ENCODE assay signal across 10 cellular contexts in the genomic region with DNA sequence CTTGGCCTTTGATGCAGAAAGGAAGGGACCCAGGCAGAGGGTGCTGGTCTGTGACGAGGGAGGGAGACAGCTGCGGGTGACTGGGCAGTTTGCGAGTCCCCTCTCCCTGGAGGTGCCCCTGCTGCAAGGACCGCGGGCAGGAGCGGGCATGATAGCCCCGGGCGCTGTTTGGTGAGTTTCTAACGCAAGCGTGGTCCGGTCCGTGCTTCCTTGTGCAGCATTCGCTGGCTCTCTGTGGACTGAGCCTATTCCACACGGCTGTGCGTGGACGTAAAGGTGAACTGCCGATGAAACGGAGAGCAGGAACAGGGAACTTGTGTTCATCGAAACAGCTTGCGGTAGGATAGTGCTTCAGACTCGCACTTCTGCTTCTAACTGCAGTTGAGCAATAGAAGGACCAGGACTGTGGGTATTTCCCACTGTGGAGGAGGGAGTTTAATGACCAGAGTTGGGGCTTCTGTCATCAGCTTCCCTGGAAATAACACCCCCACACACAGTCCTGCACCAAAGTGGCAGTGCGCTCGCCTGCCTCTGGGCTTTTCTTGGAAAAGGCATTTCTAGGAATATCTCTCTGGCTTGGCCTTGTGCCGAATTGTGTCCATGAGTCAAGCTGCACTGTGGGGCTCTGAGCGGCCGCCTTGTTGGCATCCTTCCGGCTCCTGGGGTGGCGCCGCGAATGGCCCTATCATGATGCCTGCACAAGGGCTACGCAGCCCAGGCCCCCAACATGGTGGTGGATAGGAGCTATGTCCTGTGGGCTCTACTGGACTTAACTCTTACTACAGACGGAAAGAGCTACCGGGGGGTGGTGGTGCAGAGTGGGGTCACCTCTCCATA. TPM values are rescaled to one million over a fixed set of nuclear protein-coding genes. Genes with fewer than 3 reads are reported as not detected.
DNase-seq lines count a peak whose midpoint lies in the region; ATAC-seq and TF ChIP-seq lines count a peak whose summit lies in the region.
"Had no signal": no experiment of that assay in that cellular context is flagged by ENCODE, and none has a peak within 500 bp of the region (broad histone marks: within the 10 kb centered on the region; RNA-seq: fewer than 3 reads in every experiment).

No MANE protein-coding gene starts in this region.

- H3K4me3 ChIP-seq in MG63 (no peak overlapping the region), lung (no peak overlapping the region)

- DNase-seq in GM13977 (ENCODE audit: low spot score) (peak; percentile 67), MG63 (peak; percentile 91), lung (ENCODE audit: low spot score) (no peak), caudate nucleus (lab: John Stamatoyannopoulos, UW) (no peak), hippocampal formation (lab: John Stamatoyannopoulos, UW) (no peak), HT-29 (ENCODE audit: low spot score) (no peak)
- DNase-seq in activated T-cell treated with anti-CD3 and anti-CD28 coated beads, Interleukin-2, amount 50 U/mL, for 24 hours: no peak

- in situ Hi-C loops in GM13977 (cut with MboI; ENCODE audit: low pct_unique_long_range_greater_than_20kb, low sequenced_read_pairs, unreplicated experiment): no loop called here

- TF ChIP-seq CTCF in GM13977 (IDR thresholded peaks at IDR 0.05; ENCODE audit: extremely low read depth, insufficient read depth, missing control alignments) (no peak), lung (IDR thresholded peaks at IDR 0.05; ENCODE audit: control extremely low read depth, extremely low read depth) (no peak)

- H3K27ac ChIP-seq in lung (ENCODE audit: low read depth in 1 of 2, low read length in 1 of 2) (no peak overlapping the region), caudate nucleus (ENCODE audit: low read depth, low read length) (no peak overlapping the region)
- H3K27ac ChIP-seq: VCaP had no signal

- ATAC-seq in GM21717 (IDR thresholded peaks at IDR 0.05; ENCODE audit: unreplicated experiment) (peak; percentile 39), lung (ENCODE audit: insufficient read depth, low FRiP score) (peak; percentile 58)

- no peak overlapping the region for H3K27ac Mint-ChIP-seq in activated T-cell treated with anti-CD3 and anti-CD28 coated beads, Interleukin-2, amount 50 U/mL, for 24 hours

- H3K36me3 ChIP-seq in MG63 (no peaks in the 10 kb centered on the region), lung (ENCODE audit: control insufficient read depth in 2 of 2, insufficient read depth in 2 of 2, low read length in 2 of 2) (peaks cover 0 to 2% of the 10 kb centered on the region in 2 donors)

- peaks cover 61% of the 10 kb centered on the region for H3K4me1 Mint-ChIP-seq in activated T-cell treated with anti-CD3 and anti-CD28 coated beads, Interleukin-2, amount 50 U/mL, for 24 hours (ENCODE audit: low read depth)

- H3K4me3 Mint-ChIP-seq in activated T-cell treated with anti-CD3 and anti-CD28 coated beads, Interleukin-2, amount 50 U/mL, for 24 hours: no peak overlapping the region

- H3K27me3 Mint-ChIP-seq in activated T-cell treated with anti-CD3 and anti-CD28 coated beads, Interleukin-2, amount 50 U/mL, for 24 hours: no peaks in the 10 kb centered on the region

- 78 to 82% methylated on average over 33 of the region's 33 CpGs for WGBS in lung, 2 donors

- H3K9me3 ChIP-seq in MG63: no peaks in the 10 kb centered on the region
- peaks cover 0 to 2% of the 10 kb centered on the region in 2 donors for H3K9me3 ChIP-seq in lung (ENCODE audit: control insufficient read depth in 2 of 2, insufficient read depth in 1 of 2, low read length in 1 of 2)

- H3K27me3 ChIP-seq in MG63 (no peaks in the 10 kb centered on the region), lung (ENCODE audit: control insufficient read depth, insufficient read depth) (no peaks in the 10 kb centered on the region)

- peaks cover 5 to 20% of the 10 kb centered on the region in 2 donors for H3K4me1 ChIP-seq in lung (ENCODE audit: control insufficient read depth in 2 of 2, insufficient read depth in 2 of 2, low read length in 2 of 2)

- H3K36me3 Mint-ChIP-seq in activated T-cell treated with anti-CD3 and anti-CD28 coated beads, Interleukin-2, amount 50 U/mL, for 24 hours (ENCODE audit: low read depth): peaks cover 28% of the 10 kb centered on the region

- no peaks in the 10 kb centered on the region for H3K9me3 Mint-ChIP-seq in activated T-cell treated with anti-CD3 and anti-CD28 coated beads, Interleukin-2, amount 50 U/mL, for 24 hours

RNA-seq across cellular contexts. Expression of a gene that starts 48.9 kb away (rescaled TPM):
- 4.5 TPM in 2 replicates for total RNA-seq in MG63 (2014; rRNA removed; shearing (Covaris generic); ENCODE audit: low replicate concordance)
- total RNA-seq in lung: 10 to 100 TPM; 38.9 to 51.1 TPM
- polyA plus RNA-seq in lung: 10 to 100 TPM; 39.1 to 48.5 TPM
- 14.4 and 19.3 TPM in 2 replicates for total RNA-seq in HT-29 (2014; rRNA removed; shearing (Covaris generic))

RNA-seq across cellular contexts. Expression of a gene that starts 50.3 kb away (rescaled TPM):
- total RNA-seq in MG63 (2014; rRNA removed; shearing (Covaris generic); ENCODE audit: low replicate concordance): not detected in 2 replicates
- total RNA-seq in lung: 1 to 10 TPM; 4.6 to 5.0 TPM
- 1 to 10 TPM in 1 of 2 donors, under 1 TPM in 1; 0.85 to 1.1 TPM for polyA plus RNA-seq in lung
- total RNA-seq in HT-29 (2014; rRNA removed; shearing (Covaris generic)): not detected in 2 replicates
- total RNA-seq: bronchial epithelial cell had no signal

Comparison
In these comparisons a context has a peak if more than half of its experiments do, and no peak if none do; other contexts are left out.
1. DNase-seq: peak in GM13977 (single experiment) and MG63 (single experiment); none in lung (single experiment), caudate nucleus (0 of 61), hippocampal formation (0 of 2), HT-29 (single experiment) and activated T-cell treated with anti-CD3 and anti-CD28 coated beads, Interleukin-2, amount 50 U/mL, for 24 hours (single experiment).